In the genomic region with DNA sequence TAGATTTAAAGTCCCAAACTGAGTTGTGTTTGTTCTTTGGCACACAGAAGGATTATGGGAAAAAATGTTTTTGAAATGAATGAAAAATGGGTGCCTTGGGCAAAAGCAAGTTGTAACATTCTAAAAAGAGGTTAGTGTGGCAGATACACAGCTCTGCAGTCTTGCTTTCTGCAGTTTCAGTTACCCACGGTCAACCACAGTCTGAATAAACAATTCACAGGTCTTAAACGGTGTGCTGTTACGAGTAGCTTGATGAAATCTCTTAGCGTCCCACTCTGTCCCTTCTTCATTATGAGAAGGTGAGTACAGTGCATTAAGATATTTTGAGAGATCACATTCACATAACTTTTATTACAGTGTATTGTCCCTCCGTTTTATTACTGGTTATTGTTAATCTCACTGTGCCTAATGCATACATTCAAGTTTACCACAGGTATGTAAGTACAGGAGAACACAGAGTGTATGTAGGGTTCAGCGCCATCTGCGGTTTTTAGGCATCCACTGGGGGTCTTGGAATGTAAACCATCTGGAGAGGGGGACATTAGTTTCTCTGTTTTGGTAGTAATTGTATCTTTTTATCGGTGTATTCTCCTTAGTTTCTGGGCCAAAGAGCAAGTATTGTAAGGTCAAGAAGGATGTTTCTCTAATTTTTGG, we compare ENCODE assay signal across 1 cellular context.
TF ChIP-seq lines count a peak whose summit lies in the region.

No MANE protein-coding gene starts in this region.

TF ChIP-seq in HEK293, 187 proteins besides CTCF, POLR2A, EP300 and RAD21 (continued from another document and continues in another):
- TF ChIP-seq, protein P1, sequence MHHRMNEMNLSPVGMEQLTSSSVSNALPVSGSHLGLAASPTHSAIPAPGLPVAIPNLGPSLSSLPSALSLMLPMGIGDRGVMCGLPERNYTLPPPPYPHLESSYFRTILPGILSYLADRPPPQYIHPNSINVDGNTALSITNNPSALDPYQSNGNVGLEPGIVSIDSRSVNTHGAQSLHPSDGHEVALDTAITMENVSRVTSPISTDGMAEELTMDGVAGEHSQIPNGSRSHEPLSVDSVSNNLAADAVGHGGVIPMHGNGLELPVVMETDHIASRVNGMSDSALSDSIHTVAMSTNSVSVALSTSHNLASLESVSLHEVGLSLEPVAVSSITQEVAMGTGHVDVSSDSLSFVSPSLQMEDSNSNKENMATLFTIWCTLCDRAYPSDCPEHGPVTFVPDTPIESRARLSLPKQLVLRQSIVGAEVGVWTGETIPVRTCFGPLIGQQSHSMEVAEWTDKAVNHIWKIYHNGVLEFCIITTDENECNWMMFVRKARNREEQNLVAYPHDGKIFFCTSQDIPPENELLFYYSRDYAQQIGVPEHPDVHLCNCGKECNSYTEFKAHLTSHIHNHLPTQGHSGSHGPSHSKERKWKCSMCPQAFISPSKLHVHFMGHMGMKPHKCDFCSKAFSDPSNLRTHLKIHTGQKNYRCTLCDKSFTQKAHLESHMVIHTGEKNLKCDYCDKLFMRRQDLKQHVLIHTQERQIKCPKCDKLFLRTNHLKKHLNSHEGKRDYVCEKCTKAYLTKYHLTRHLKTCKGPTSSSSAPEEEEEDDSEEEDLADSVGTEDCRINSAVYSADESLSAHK (tag by site-specific recombination; IDR thresholded peaks at IDR 0.05), result peak; percentile 84
- TF ChIP-seq, protein P2, sequence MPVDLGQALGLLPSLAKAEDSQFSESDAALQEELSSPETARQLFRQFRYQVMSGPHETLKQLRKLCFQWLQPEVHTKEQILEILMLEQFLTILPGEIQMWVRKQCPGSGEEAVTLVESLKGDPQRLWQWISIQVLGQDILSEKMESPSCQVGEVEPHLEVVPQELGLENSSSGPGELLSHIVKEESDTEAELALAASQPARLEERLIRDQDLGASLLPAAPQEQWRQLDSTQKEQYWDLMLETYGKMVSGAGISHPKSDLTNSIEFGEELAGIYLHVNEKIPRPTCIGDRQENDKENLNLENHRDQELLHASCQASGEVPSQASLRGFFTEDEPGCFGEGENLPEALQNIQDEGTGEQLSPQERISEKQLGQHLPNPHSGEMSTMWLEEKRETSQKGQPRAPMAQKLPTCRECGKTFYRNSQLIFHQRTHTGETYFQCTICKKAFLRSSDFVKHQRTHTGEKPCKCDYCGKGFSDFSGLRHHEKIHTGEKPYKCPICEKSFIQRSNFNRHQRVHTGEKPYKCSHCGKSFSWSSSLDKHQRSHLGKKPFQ (tag by site-specific recombination; IDR thresholded peaks at IDR 0.05), result 0 out of 2 replicates have a peak, but pooled peaks have one; percentile 28
- TF ChIP-seq ZNF785 (tag by site-specific recombination; IDR thresholded peaks at IDR 0.05) (no peak), ZNF175 (tag by site-specific recombination; IDR thresholded peaks at IDR 0.05) (no peak), ZNF366 (tag by site-specific recombination; conservative IDR thresholded peaks at IDR 0.05) (peak; percentile 42; the same call in 1 of the 2 replicates), RBAK (tag by site-specific recombination; IDR thresholded peaks at IDR 0.05) (no peak), GLI4 (tag by site-specific recombination; IDR thresholded peaks at IDR 0.05) (no peak), BCL11B (tag by site-specific recombination; IDR thresholded peaks at IDR 0.05; ENCODE audit: low read depth) (no peak), KLF7 (tag by site-specific recombination; IDR thresholded peaks at IDR 0.05; ENCODE audit: borderline replicate concordance) (no peak), ZNF792 (tag by site-specific recombination; IDR thresholded peaks at IDR 0.05) (no peak), ZIC2 (tag by site-specific recombination; IDR thresholded peaks at IDR 0.05) (no peak), ZBTB1 (tag by site-specific recombination; IDR thresholded peaks at IDR 0.05) (no peak), ZNF354C (tag by site-specific recombination; IDR thresholded peaks at IDR 0.05; ENCODE audit: borderline replicate concordance, low read depth) (no peak), ZNF138 (tag by site-specific recombination; IDR thresholded peaks at IDR 0.05; ENCODE audit: borderline replicate concordance) (no peak), ZNF202 (tag by site-specific recombination; IDR thresholded peaks at IDR 0.05; ENCODE audit: borderline replicate concordance) (no peak), OSR2 (tag by site-specific recombination; IDR thresholded peaks at IDR 0.05) (peak; percentile 67; the same call in 1 of the 2 replicates), SP7 (tag by site-specific recombination; IDR thresholded peaks at IDR 0.05) (no peak), ZBTB7A (tag by site-specific recombination; IDR thresholded peaks at IDR 0.05; ENCODE audit: low read depth) (no peak), FEZF1 (tag by site-specific recombination; IDR thresholded peaks at IDR 0.05) (peak; percentile 35; the same call in 1 of the 2 replicates), HOXD13 (CRISPR knock-in tag; IDR thresholded peaks at IDR 0.05; ENCODE audit: borderline replicate concordance) (peak; percentile 48; the same call in 1 of the 2 replicates), ZNF544 (tag by site-specific recombination; IDR thresholded peaks at IDR 0.05) (no peak), ZNF776 (tag by site-specific recombination; IDR thresholded peaks at IDR 0.05; ENCODE audit: borderline replicate concordance) (no peak), GFI1B (tag by site-specific recombination; IDR thresholded peaks at IDR 0.05) (no peak), ZNF23 (tag by site-specific recombination; IDR thresholded peaks at IDR 0.05; ENCODE audit: borderline replicate concordance) (no peak), KLF1 (tag by site-specific recombination; IDR thresholded peaks at IDR 0.05) (no peak), YY2 (tag by site-specific recombination; IDR thresholded peaks at IDR 0.05) (no peak), ZNF114 (tag by site-specific recombination; IDR thresholded peaks at IDR 0.05) (no peak), ZBTB8A (tag by site-specific recombination; IDR thresholded peaks at IDR 0.05) (0 out of 2 replicates have a peak, but pooled peaks have one; percentile 29), ZNF629 (tag by site-specific recombination; IDR thresholded peaks at IDR 0.05) (no peak), GLIS1 (tag by site-specific recombination; IDR thresholded peaks at IDR 0.05) (no peak; the same call in 1 of the 2 replicates), MYNN (tag by site-specific recombination; IDR thresholded peaks at IDR 0.05; ENCODE audit: borderline replicate concordance) (no peak), ZNF10 (tag by site-specific recombination; IDR thresholded peaks at IDR 0.05) (no peak), IKZF3 (tag by site-specific recombination; IDR thresholded peaks at IDR 0.05) (peak; percentile 30; the same call in 1 of the 2 replicates), ZNF155 (tag by site-specific recombination; IDR thresholded peaks at IDR 0.05) (no peak), KLF16 (tag by site-specific recombination; IDR thresholded peaks at IDR 0.05) (no peak)
- TF ChIP-seq, protein P3, sequence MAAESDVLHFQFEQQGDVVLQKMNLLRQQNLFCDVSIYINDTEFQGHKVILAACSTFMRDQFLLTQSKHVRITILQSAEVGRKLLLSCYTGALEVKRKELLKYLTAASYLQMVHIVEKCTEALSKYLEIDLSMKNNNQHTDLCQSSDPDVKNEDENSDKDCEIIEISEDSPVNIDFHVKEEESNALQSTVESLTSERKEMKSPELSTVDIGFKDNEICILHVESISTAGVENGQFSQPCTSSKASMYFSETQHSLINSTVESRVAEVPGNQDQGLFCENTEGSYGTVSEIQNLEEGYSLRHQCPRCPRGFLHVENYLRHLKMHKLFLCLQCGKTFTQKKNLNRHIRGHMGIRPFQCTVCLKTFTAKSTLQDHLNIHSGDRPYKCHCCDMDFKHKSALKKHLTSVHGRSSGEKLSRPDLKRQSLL (tag by site-specific recombination; IDR thresholded peaks at IDR 0.05), result no peak
- TF ChIP-seq, protein P4, sequence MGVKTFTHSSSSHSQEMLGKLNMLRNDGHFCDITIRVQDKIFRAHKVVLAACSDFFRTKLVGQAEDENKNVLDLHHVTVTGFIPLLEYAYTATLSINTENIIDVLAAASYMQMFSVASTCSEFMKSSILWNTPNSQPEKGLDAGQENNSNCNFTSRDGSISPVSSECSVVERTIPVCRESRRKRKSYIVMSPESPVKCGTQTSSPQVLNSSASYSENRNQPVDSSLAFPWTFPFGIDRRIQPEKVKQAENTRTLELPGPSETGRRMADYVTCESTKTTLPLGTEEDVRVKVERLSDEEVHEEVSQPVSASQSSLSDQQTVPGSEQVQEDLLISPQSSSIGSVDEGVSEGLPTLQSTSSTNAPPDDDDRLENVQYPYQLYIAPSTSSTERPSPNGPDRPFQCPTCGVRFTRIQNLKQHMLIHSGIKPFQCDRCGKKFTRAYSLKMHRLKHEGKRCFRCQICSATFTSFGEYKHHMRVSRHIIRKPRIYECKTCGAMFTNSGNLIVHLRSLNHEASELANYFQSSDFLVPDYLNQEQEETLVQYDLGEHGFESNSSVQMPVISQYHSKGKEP (tag by site-specific recombination; IDR thresholded peaks at IDR 0.05), result peak; percentile 7; the same call in 1 of the 2 replicates
- TF ChIP-seq, protein P5, sequence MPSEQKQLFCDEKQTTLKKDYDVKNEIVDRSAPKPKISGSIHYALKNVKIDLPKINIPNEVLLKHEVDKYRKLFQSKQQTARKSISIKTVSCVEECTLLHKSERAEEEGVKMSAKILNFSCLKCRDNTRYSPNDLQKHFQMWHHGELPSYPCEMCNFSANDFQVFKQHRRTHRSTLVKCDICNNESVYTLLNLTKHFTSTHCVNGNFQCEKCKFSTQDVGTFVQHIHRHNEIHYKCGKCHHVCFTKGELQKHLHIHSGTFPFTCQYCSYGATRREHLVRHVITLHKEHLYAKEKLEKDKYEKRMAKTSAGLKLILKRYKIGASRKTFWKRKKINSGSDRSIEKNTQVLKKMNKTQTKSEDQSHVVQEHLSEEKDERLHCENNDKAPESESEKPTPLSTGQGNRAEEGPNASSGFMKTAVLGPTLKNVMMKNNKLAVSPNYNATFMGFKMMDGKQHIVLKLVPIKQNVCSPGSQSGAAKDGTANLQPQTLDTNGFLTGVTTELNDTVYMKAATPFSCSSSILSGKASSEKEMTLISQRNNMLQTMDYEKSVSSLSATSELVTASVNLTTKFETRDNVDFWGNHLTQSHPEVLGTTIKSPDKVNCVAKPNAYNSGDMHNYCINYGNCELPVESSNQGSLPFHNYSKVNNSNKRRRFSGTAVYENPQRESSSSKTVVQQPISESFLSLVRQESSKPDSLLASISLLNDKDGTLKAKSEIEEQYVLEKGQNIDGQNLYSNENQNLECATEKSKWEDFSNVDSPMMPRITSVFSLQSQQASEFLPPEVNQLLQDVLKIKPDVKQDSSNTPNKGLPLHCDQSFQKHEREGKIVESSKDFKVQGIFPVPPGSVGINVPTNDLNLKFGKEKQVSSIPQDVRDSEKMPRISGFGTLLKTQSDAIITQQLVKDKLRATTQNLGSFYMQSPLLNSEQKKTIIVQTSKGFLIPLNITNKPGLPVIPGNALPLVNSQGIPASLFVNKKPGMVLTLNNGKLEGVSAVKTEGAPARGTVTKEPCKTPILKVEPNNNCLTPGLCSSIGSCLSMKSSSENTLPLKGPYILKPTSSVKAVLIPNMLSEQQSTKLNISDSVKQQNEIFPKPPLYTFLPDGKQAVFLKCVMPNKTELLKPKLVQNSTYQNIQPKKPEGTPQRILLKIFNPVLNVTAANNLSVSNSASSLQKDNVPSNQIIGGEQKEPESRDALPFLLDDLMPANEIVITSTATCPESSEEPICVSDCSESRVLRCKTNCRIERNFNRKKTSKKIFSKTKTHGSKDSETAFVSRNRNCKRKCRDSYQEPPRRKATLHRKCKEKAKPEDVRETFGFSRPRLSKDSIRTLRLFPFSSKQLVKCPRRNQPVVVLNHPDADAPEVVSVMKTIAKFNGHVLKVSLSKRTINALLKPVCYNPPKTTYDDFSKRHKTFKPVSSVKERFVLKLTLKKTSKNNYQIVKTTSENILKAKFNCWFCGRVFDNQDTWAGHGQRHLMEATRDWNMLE (tag by site-specific recombination; conservative IDR thresholded peaks at IDR 0.05; ENCODE audit: low read depth), result no peak
- TF ChIP-seq, protein P6, sequence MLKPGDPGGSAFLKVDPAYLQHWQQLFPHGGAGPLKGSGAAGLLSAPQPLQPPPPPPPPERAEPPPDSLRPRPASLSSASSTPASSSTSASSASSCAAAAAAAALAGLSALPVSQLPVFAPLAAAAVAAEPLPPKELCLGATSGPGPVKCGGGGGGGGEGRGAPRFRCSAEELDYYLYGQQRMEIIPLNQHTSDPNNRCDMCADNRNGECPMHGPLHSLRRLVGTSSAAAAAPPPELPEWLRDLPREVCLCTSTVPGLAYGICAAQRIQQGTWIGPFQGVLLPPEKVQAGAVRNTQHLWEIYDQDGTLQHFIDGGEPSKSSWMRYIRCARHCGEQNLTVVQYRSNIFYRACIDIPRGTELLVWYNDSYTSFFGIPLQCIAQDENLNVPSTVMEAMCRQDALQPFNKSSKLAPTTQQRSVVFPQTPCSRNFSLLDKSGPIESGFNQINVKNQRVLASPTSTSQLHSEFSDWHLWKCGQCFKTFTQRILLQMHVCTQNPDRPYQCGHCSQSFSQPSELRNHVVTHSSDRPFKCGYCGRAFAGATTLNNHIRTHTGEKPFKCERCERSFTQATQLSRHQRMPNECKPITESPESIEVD (tag by site-specific recombination; IDR thresholded peaks at IDR 0.05), result peak; percentile 22; the same call in 1 of the 2 replicates
- TF ChIP-seq, protein P7, sequence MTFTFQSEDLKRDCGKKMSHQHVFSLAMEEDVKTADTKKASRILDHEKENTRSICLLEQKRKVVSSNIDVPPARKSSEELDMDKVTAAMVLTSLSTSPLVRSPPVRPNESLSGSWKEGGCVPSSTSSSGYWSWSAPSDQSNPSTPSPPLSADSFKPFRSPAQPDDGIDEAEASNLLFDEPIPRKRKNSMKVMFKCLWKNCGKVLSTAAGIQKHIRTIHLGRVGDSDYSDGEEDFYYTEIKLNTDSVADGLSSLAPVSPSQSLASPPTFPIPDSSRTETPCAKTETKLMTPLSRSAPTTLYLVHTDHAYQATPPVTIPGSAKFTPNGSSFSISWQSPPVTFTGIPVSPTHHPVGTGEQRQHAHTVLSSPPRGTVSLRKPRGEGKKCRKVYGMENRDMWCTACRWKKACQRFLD (tag by site-specific recombination; IDR thresholded peaks at IDR 0.05), result no peak
- TF ChIP-seq, protein P8, sequence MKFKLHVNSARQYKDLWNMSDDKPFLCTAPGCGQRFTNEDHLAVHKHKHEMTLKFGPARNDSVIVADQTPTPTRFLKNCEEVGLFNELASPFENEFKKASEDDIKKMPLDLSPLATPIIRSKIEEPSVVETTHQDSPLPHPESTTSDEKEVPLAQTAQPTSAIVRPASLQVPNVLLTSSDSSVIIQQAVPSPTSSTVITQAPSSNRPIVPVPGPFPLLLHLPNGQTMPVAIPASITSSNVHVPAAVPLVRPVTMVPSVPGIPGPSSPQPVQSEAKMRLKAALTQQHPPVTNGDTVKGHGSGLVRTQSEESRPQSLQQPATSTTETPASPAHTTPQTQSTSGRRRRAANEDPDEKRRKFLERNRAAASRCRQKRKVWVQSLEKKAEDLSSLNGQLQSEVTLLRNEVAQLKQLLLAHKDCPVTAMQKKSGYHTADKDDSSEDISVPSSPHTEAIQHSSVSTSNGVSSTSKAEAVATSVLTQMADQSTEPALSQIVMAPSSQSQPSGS (tag by site-specific recombination; IDR thresholded peaks at IDR 0.05; ENCODE audit: low read depth), result no peak
